ENCODE assay signal across 8 cellular contexts in genomic region chr3:37996785-37997301, GRCh38. TPM values are rescaled to one million over a fixed set of nuclear protein-coding genes. Genes with fewer than 3 reads are reported as not detected.
A peak's percentile ranks its signal among the peaks of the same experiment; 100 is the strongest.
DNase-seq lines count a peak whose midpoint lies in the region; ATAC-seq and TF ChIP-seq lines count a peak whose summit lies in the region.

No MANE protein-coding gene starts in this region.

- H3K9me3 ChIP-seq in BLaER1 (no peaks in the 10 kb centered on the region), mucosa of descending colon (no peaks in the 10 kb centered on the region)

- H3K9ac ChIP-seq in BLaER1 = no peak overlapping the region

- H4K20me1 ChIP-seq in BLaER1 = no peaks in the 10 kb centered on the region

- peak; percentile 33 for DNase-seq in NCI-H748 treated with DMSO at 0.1 percent for 48 hours (lab: John Stamatoyannopoulos, UW)
- DNase-seq in activated CD4-positive, alpha-beta T cell treated with anti-CD3 and anti-CD28 coated beads, Interleukin-2, amount 50 U/mL, for 4 hours = peak; percentile 76 to 77
- DNase-seq in ecto neural progenitor cell (ENCODE audit: low spot score) = peak; percentile 83
- DNase-seq in mucosa of descending colon = peak; percentile 74 to 92 (median 84)
- peak; percentile 77 for DNase-seq in stimulated activated CD8-positive, alpha-beta memory T cell treated with anti-CD3 and anti-CD28 coated beads, Interleukin-4, amount 100 ng/mL, for 24 hours (ENCODE audit: low read depth)

- H3K27me3 ChIP-seq in BLaER1 = no peaks in the 10 kb centered on the region

- intact Hi-C loops in mucosa of descending colon (cut with DNase I, micrococcal nuclease) = no loop called here

- H3K27ac ChIP-seq in BLaER1 = no peak overlapping the region

- H3K4me2 ChIP-seq in BLaER1 = peak overlapping the region; percentile 88; the same call in 1 of the 2 replicates

- TF ChIP-seq CTCF in mucosa of descending colon (IDR thresholded peaks at IDR 0.05) = peak; percentile 89

- peaks cover 54% of the 10 kb centered on the region for H3K36me3 ChIP-seq in BLaER1
- no peaks in the 10 kb centered on the region for H3K36me3 ChIP-seq in mucosa of descending colon (ENCODE audit: low read depth)

- H3K4me1 ChIP-seq in BLaER1 (peaks cover 52% of the 10 kb centered on the region), mucosa of descending colon (ENCODE audit: low read depth) (peaks cover 32% of the 10 kb centered on the region)

- peak; percentile 48 for ATAC-seq in GM19035 (IDR thresholded peaks at IDR 0.05; ENCODE audit: unreplicated experiment)
- peak; percentile 47 for ATAC-seq in HG03196 (IDR thresholded peaks at IDR 0.05; ENCODE audit: unreplicated experiment)
- ATAC-seq in mucosa of descending colon = peak; percentile 63

- H3K4me3 ChIP-seq in BLaER1 (no peak overlapping the region), mucosa of descending colon (no peak overlapping the region)

RNA-seq across cellular contexts. Expression of gene VILL, which starts 6.3 kb away (rescaled TPM):
- 100 to 1,000 TPM in 2 of 3 donors, 10 to 100 TPM in 1; 69.7 to 197 (median 150) TPM for total RNA-seq in mucosa of descending colon

RNA-seq across cellular contexts. Expression of gene PLCD1, which starts 32.6 kb away (rescaled TPM):
- total RNA-seq in mucosa of descending colon = 100 to 1,000 TPM in 1 of 3 donors, 10 to 100 TPM in 2; 38.2 to 113 (median 66.5) TPM

RNA-seq across cellular contexts. Expression of gene DLEC1, which starts 42.2 kb away (rescaled TPM):
- 1 to 10 TPM in 2 of 3 donors, under 1 TPM in 1; 0.73 to 1.7 (median 1.5) TPM for total RNA-seq in mucosa of descending colon

Comparison
In these comparisons a context has a peak if more than half of its experiments do, and no peak if none do; other contexts are left out.
1. DNase-seq: peak in every context shown above with its lines; median percentile 84 in mucosa of descending colon; 83 in ecto neural progenitor cell; 77 in stimulated activated CD8-positive, alpha-beta memory T cell treated with anti-CD3 and anti-CD28 coated beads, Interleukin-4, amount 100 ng/mL, for 24 hours; 76 in activated CD4-positive, alpha-beta T cell treated with anti-CD3 and anti-CD28 coated beads, Interleukin-2, amount 50 U/mL, for 4 hours; 33 in NCI-H748 treated with DMSO at 0.1 percent for 48 hours.